Comparison of ENCODE assay signal across 14 cellular contexts in genomic region chr1:164765993-164766720, GRCh38.
DNase-seq lines count a peak whose midpoint lies in the region; ATAC-seq and TF ChIP-seq lines count a peak whose summit lies in the region.
"Had no signal": no experiment of that assay in that cellular context is flagged by ENCODE, and none has a peak within 500 bp of the region (broad histone marks: within the 10 kb centered on the region; RNA-seq: fewer than 3 reads in every experiment).

No MANE protein-coding gene starts in this region.

- BruUV-seq in PC-3 (replicated peaks; lab: Mats Ljungman, UMichigan) = no TSS peak

- H3K9me3 ChIP-seq in PC-3 (ENCODE audit: low read length) (no peaks in the 10 kb centered on the region), fibroblast of lung (ENCODE audit: control insufficient read depth, insufficient read depth, low read depth, low read length) (no peaks in the 10 kb centered on the region)
- H3K9me3 ChIP-seq: Caco-2 had no signal

- TF ChIP-seq CTCF in PC-3 (conservative IDR thresholded peaks at IDR 0.05; ENCODE audit: low read depth, low read length) = no peak
- no peak for TF ChIP-seq CTCF in fibroblast of lung (conservative IDR thresholded peaks at IDR 0.05 in 1 of 2, IDR thresholded peaks at IDR 0.05 in 1 of 2; ENCODE audit: low read depth in 1 of 2, low read length in 2 of 2)
- no peak for TF ChIP-seq CTCF in progenitor cell of endocrine pancreas (IDR thresholded peaks at IDR 0.05; ENCODE audit: unreplicated experiment)

- H3K4me3 Mint-ChIP-seq in progenitor cell of endocrine pancreas (ENCODE audit: low read depth) = no peak overlapping the region
- H3K4me3 Mint-ChIP-seq: effector memory CD8-positive, alpha-beta T cell had no signal

- no peaks in the 10 kb centered on the region for H3K36me3 ChIP-seq in PC-3 (ENCODE audit: low read depth, low read length)
- no peaks in the 10 kb centered on the region for H3K36me3 ChIP-seq in fibroblast of lung (ENCODE audit: control insufficient read depth, insufficient read depth, low read length)

- H3K4me2 ChIP-seq in PC-3 (ENCODE audit: low read length) = peak overlapping the region; percentile 33; the same call in 1 of the 2 replicates
- H3K4me2 ChIP-seq in fibroblast of lung (ENCODE audit: extremely low read depth, insufficient read depth, low read length) = peak overlapping the region; percentile 28

- no peaks in the 10 kb centered on the region for H3F3A ChIP-seq in PC-3 (ENCODE audit: low read length, unreplicated experiment)

- H3K79me2 ChIP-seq in PC-3 (ENCODE audit: low read length) = no peaks in the 10 kb centered on the region
- no peaks in the 10 kb centered on the region for H3K79me2 ChIP-seq in fibroblast of lung (ENCODE audit: control insufficient read depth, insufficient read depth, low read length)

- no peaks in the 10 kb centered on the region for H3K27me3 ChIP-seq in PC-3 (ENCODE audit: low read length)
- H3K27me3 ChIP-seq in fibroblast of lung (ENCODE audit: control insufficient read depth, insufficient read depth, low read length) = no peaks in the 10 kb centered on the region

- in situ Hi-C loops in ACHN (cut with HindIII; ENCODE audit: low pct_ligation_motif_present, low pct_unique_long_range_greater_than_20kb, low sequenced_read_pairs) = no loop called here

- intact Hi-C loops in PC-3 (cut with micrococcal nuclease) = no loop called here

- H3K9me3 Mint-ChIP-seq in progenitor cell of endocrine pancreas (ENCODE audit: low read depth) = peaks cover 3% of the 10 kb centered on the region
- H3K9me3 Mint-ChIP-seq: effector memory CD8-positive, alpha-beta T cell had no signal

- POLR2A ChIA-PET in PC-3 (lab: Charles Lee; ENCODE audit: unreplicated experiment) = no interaction called here

- peak; percentile 11 for DNase-seq in ACHN
- DNase-seq in PC-3 = no peak
- peak in 1 of 2 donors; percentile 61 for DNase-seq in fibroblast of lung (ENCODE audit: low read depth in 2 of 2)
- DNase-seq in progenitor cell of endocrine pancreas (ENCODE audit: low spot score, unreplicated experiment) = no peak
- no peak for DNase-seq in activated CD4-positive, alpha-beta T cell treated with anti-CD3 and anti-CD28 coated beads for 4 hours
- no peak for DNase-seq in Kasumi-1 (lab: John Stamatoyannopoulos, UW)
- DNase-seq: activated CD8-positive, alpha-beta memory T cell treated with anti-CD3 and anti-CD28 coated beads for 24 hours; activated effector memory CD4-positive, alpha-beta T cell treated with anti-CD3 and anti-CD28 coated beads, Interleukin-2, amount 50 U/mL, for 16 hours; Caco-2; effector memory CD8-positive, alpha-beta T cell; NCI-H1092; stimulated activated CD4-positive, alpha-beta T cell treated with anti-CD3 and anti-CD28 coated beads, Interleukin-4, amount 100 ng/mL, for 24 hours had no signal

- no peak overlapping the region for H3K4me3 ChIP-seq in PC-3 (ENCODE audit: low read length)
- no peak overlapping the region for H3K4me3 ChIP-seq in fibroblast of lung (replicated peaks in 1 of 4; ENCODE audit: control extremely low read depth in 1 of 4, insufficient read depth in 1 of 4, low read depth in 3 of 4, low read length in 4 of 4)

- CTCF ChIA-PET in PC-3 (lab: Charles Lee) = interaction anchor here (0.6 kb wide), 1 partner anchor 92 kb away, joined by 3 read pairs; no protein-coding TSS in a partner anchor

- H3K9me2 ChIP-seq in PC-3 (replicated peaks; ENCODE audit: low read length) = no peaks in the 10 kb centered on the region

- H3K4me1 ChIP-seq in PC-3 (ENCODE audit: insufficient read depth, low read length) (peaks cover 39% of the 10 kb centered on the region), fibroblast of lung (ENCODE audit: control insufficient read depth, extremely low read depth, insufficient read depth, low read length) (peaks cover 39% of the 10 kb centered on the region)

- H3K27ac ChIP-seq in PC-3 (ENCODE audit: low read length) = no peak overlapping the region
- H3K27ac ChIP-seq in fibroblast of lung (ENCODE audit: insufficient read depth, low read length) = peak overlapping the region; percentile 71

- H3K27ac Mint-ChIP-seq in progenitor cell of endocrine pancreas = peak overlapping the region; percentile 83
- H3K27ac Mint-ChIP-seq: effector memory CD8-positive, alpha-beta T cell had no signal

- H3K27me3 Mint-ChIP-seq in progenitor cell of endocrine pancreas = no peaks in the 10 kb centered on the region
- H3K27me3 Mint-ChIP-seq: effector memory CD8-positive, alpha-beta T cell had no signal

- H3K36me3 Mint-ChIP-seq in progenitor cell of endocrine pancreas (ENCODE audit: insufficient read depth) = peaks cover 12% of the 10 kb centered on the region

- no peaks in the 10 kb centered on the region for H4K20me1 ChIP-seq in PC-3 (ENCODE audit: low read length)
- H4K20me1 ChIP-seq in fibroblast of lung (ENCODE audit: control insufficient read depth, extremely low read depth, insufficient read depth, low read length) = no peaks in the 10 kb centered on the region

- no peak overlapping the region for H2AFZ ChIP-seq in PC-3 (ENCODE audit: low read length)
- no peak overlapping the region for H2AFZ ChIP-seq in fibroblast of lung (ENCODE audit: low read length)

- peaks cover 35% of the 10 kb centered on the region for H3K4me1 Mint-ChIP-seq in progenitor cell of endocrine pancreas (ENCODE audit: low read depth)

- no peak for ATAC-seq in PC-3
- no peak for ATAC-seq in HG02981 (IDR thresholded peaks at IDR 0.05; ENCODE audit: unreplicated experiment)
- no peak for ATAC-seq in GM21381 (IDR thresholded peaks at IDR 0.05; ENCODE audit: unreplicated experiment)
- ATAC-seq: effector memory CD8-positive, alpha-beta T cell had no signal

- H3K9ac ChIP-seq in PC-3 (ENCODE audit: low read length) (no peak overlapping the region), fibroblast of lung (ENCODE audit: insufficient read depth, low read length) (no peak overlapping the region)
